In genomic region chr11:118223576-118223975, GRCh38 we compare ENCODE assay signal across 16 cellular contexts. TPM values are rescaled to one million over a fixed set of nuclear protein-coding genes. Genes with fewer than 3 reads are reported as not detected.
A peak's percentile ranks its signal among the peaks of the same experiment; 100 is the strongest.
DNase-seq lines count a peak whose midpoint lies in the region; ATAC-seq and TF ChIP-seq lines count a peak whose summit lies in the region.
"Had no signal": no experiment of that assay in that cellular context is flagged by ENCODE, and none has a peak within 500 bp of the region (broad histone marks: within the 10 kb centered on the region; RNA-seq: fewer than 3 reads in every experiment).

No MANE protein-coding gene starts in this region.

- peak overlapping the region; percentile 20 for H3K4me3 ChIP-seq in vagina

- H3K27ac Mint-ChIP-seq in activated naive CD4-positive, alpha-beta T cell treated with anti-CD3 and anti-CD28 coated beads, Interleukin-2, amount 50 U/mL, for 24 hours: peak overlapping the region; percentile 95
- H3K27ac Mint-ChIP-seq in activated naive CD8-positive, alpha-beta T cell: no peak overlapping the region
- H3K27ac Mint-ChIP-seq in natural killer cell treated with Interleukin-12 subunit alpha and Interleukin-12 subunit beta and Interleukin-15 and Interleukin-18, amount 100 ng/mL, for 72 hours: peak overlapping the region; percentile 67 to 78
- H3K27ac Mint-ChIP-seq: nephron had no signal

- no peak overlapping the region for H3K27ac ChIP-seq in vagina

- POLR2A ChIA-PET in HEK293T (lab: Yijun Ruan, JAX): no interaction called here

- H3K36me3 Mint-ChIP-seq in activated naive CD4-positive, alpha-beta T cell treated with anti-CD3 and anti-CD28 coated beads, Interleukin-2, amount 50 U/mL, for 24 hours: peaks cover 38% of the 10 kb centered on the region
- peaks cover 51% of the 10 kb centered on the region for H3K36me3 Mint-ChIP-seq in activated naive CD8-positive, alpha-beta T cell
- H3K36me3 Mint-ChIP-seq in natural killer cell treated with Interleukin-12 subunit alpha and Interleukin-12 subunit beta and Interleukin-15 and Interleukin-18, amount 100 ng/mL, for 72 hours: peaks cover 6% of the 10 kb centered on the region

- no peak for TF ChIP-seq CTCF in vagina (IDR thresholded peaks at IDR 0.05)

- CTCF ChIA-PET in HEK293T (lab: Yijun Ruan, JAX): no interaction called here

- H3K4me1 Mint-ChIP-seq in activated naive CD4-positive, alpha-beta T cell treated with anti-CD3 and anti-CD28 coated beads, Interleukin-2, amount 50 U/mL, for 24 hours: peaks cover 64% of the 10 kb centered on the region
- peaks cover 84% of the 10 kb centered on the region for H3K4me1 Mint-ChIP-seq in activated naive CD8-positive, alpha-beta T cell (ENCODE audit: low read depth)
- peaks cover 36 to 63% of the 10 kb centered on the region in 2 donors for H3K4me1 Mint-ChIP-seq in natural killer cell treated with Interleukin-12 subunit alpha and Interleukin-12 subunit beta and Interleukin-15 and Interleukin-18, amount 100 ng/mL, for 72 hours (ENCODE audit: low read depth in 2 of 2)
- H3K4me1 Mint-ChIP-seq: nephron had no signal

- no peak for TF ChIP-seq POLR2A in vagina (IDR thresholded peaks at IDR 0.05)

- intact Hi-C loops in vagina (cut with DNase I): no loop called here

- no peaks in the 10 kb centered on the region for H3K9me3 ChIP-seq in vagina
- H3K9me3 ChIP-seq: heart right ventricle had no signal

- no peaks in the 10 kb centered on the region for H3K36me3 ChIP-seq in vagina

- H3K27me3 Mint-ChIP-seq in activated naive CD4-positive, alpha-beta T cell treated with anti-CD3 and anti-CD28 coated beads, Interleukin-2, amount 50 U/mL, for 24 hours: no peaks in the 10 kb centered on the region
- no peaks in the 10 kb centered on the region for H3K27me3 Mint-ChIP-seq in activated naive CD8-positive, alpha-beta T cell
- peaks cover 0 to 17% of the 10 kb centered on the region in 2 donors for H3K27me3 Mint-ChIP-seq in natural killer cell treated with Interleukin-12 subunit alpha and Interleukin-12 subunit beta and Interleukin-15 and Interleukin-18, amount 100 ng/mL, for 72 hours

- H3K4me3 Mint-ChIP-seq in activated naive CD4-positive, alpha-beta T cell treated with anti-CD3 and anti-CD28 coated beads, Interleukin-2, amount 50 U/mL, for 24 hours: peak overlapping the region; percentile 86
- peak overlapping the region; percentile 98 for H3K4me3 Mint-ChIP-seq in activated naive CD8-positive, alpha-beta T cell
- peak overlapping the region; percentile 76 for H3K4me3 Mint-ChIP-seq in natural killer cell treated with Interleukin-12 subunit alpha and Interleukin-12 subunit beta and Interleukin-15 and Interleukin-18, amount 100 ng/mL, for 72 hours
- H3K4me3 Mint-ChIP-seq: nephron had no signal

- H3K9me3 Mint-ChIP-seq in activated naive CD4-positive, alpha-beta T cell treated with anti-CD3 and anti-CD28 coated beads, Interleukin-2, amount 50 U/mL, for 24 hours: no peaks in the 10 kb centered on the region
- H3K9me3 Mint-ChIP-seq in activated naive CD8-positive, alpha-beta T cell (ENCODE audit: low read depth): peaks cover 7% of the 10 kb centered on the region
- no peaks in the 10 kb centered on the region for H3K9me3 Mint-ChIP-seq in natural killer cell treated with Interleukin-12 subunit alpha and Interleukin-12 subunit beta and Interleukin-15 and Interleukin-18, amount 100 ng/mL, for 72 hours
- H3K9me3 Mint-ChIP-seq: nephron had no signal

- ATAC-seq in natural killer cell treated with Interleukin-12 subunit alpha and Interleukin-12 subunit beta and Interleukin-15 and Interleukin-18, amount 100 ng/mL, for 72 hours: no peak
- no peak for ATAC-seq in HG02759 (IDR thresholded peaks at IDR 0.05; ENCODE audit: unreplicated experiment)
- ATAC-seq: heart right ventricle had no signal

- peaks cover 8% of the 10 kb centered on the region for H3K4me1 ChIP-seq in vagina

- H3K27me3 ChIP-seq in vagina: no peaks in the 10 kb centered on the region

- DNase-seq in activated naive CD4-positive, alpha-beta T cell (lab: John Stamatoyannopoulos, UW): no peak
- no peak for DNase-seq in natural killer cell treated with Interleukin-12 subunit alpha and Interleukin-12 subunit beta and Interleukin-15 and Interleukin-18, amount 100 ng/mL, for 72 hours (ENCODE audit: low spot score)
- DNase-seq in vagina (ENCODE audit: extremely low spot score in 2 of 2) (no peak), HEK293T (ENCODE audit: extremely low spot score) (no peak), HCEC 1CT (no peak)
- DNase-seq: activated CD4-positive, CD25-positive, alpha-beta regulatory T cell; H7; heart right ventricle; NCI-H187; NCI-H526 had no signal

TF ChIP-seq in HEK293T, 16 proteins besides CTCF, POLR2A, EP300 and RAD21:
- TF ChIP-seq LEF1 (IDR thresholded peaks at IDR 0.05; ENCODE audit: borderline replicate concordance): no peak
- TF ChIP-seq ELF4 (IDR thresholded peaks at IDR 0.05): no peak
- TF ChIP-seq SUZ12 (IDR thresholded peaks at IDR 0.05): no peak
- TF ChIP-seq, protein P1, sequence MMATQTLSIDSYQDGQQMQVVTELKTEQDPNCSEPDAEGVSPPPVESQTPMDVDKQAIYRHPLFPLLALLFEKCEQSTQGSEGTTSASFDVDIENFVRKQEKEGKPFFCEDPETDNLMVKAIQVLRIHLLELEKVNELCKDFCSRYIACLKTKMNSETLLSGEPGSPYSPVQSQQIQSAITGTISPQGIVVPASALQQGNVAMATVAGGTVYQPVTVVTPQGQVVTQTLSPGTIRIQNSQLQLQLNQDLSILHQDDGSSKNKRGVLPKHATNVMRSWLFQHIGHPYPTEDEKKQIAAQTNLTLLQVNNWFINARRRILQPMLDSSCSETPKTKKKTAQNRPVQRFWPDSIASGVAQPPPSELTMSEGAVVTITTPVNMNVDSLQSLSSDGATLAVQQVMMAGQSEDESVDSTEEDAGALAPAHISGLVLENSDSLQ (IDR thresholded peaks at IDR 0.05): no peak
- TF ChIP-seq SP1 (IDR thresholded peaks at IDR 0.05): no peak
- TF ChIP-seq NFRKB (IDR thresholded peaks at IDR 0.05): no peak
TF ChIP-seq in HEK293T: peak in this region for 0.

RNA-seq across cellular contexts. Expression of gene JAML, which starts 1.2 kb away (rescaled TPM):
- total RNA-seq in natural killer cell treated with Interleukin-12 subunit alpha and Interleukin-12 subunit beta and Interleukin-15 and Interleukin-18, amount 100 ng/mL, for 72 hours: 1 to 10 TPM; 1.4 to 8.5 TPM
- total RNA-seq in vagina: 17.2 TPM
- total RNA-seq: epithelial cell of proximal tubule, H7, LHCN-M2 had no signal

RNA-seq across cellular contexts. Expression of gene MPZL3, which starts 28.6 kb away (rescaled TPM):
- total RNA-seq in natural killer cell treated with Interleukin-12 subunit alpha and Interleukin-12 subunit beta and Interleukin-15 and Interleukin-18, amount 100 ng/mL, for 72 hours: 10 to 100 TPM; 10.8 to 12.8 TPM
- total RNA-seq in vagina: 9.1 TPM
- total RNA-seq: LHCN-M2 had no signal

RNA-seq across cellular contexts. Expression of gene MPZL2, which starts 40.5 kb away (rescaled TPM):
- total RNA-seq in natural killer cell treated with Interleukin-12 subunit alpha and Interleukin-12 subunit beta and Interleukin-15 and Interleukin-18, amount 100 ng/mL, for 72 hours: under 1 TPM in 1 of 2 donors, not detected in 1; 0.45 TPM
- total RNA-seq in vagina: 165 TPM
- total RNA-seq: LHCN-M2 had no signal

RNA-seq across cellular contexts. Expression of gene SCN2B, which starts 47.1 kb away (rescaled TPM):
- total RNA-seq in natural killer cell treated with Interleukin-12 subunit alpha and Interleukin-12 subunit beta and Interleukin-15 and Interleukin-18, amount 100 ng/mL, for 72 hours: not detected
- total RNA-seq in vagina: 0.49 TPM
- total RNA-seq: LHCN-M2 had no signal

Comparison
In these comparisons a context has a peak if more than half of its experiments do, and no peak if none do; other contexts are left out.
1. RNA of gene MPZL2, which starts 40.5 kb away (total RNA-seq): 165 TPM in vagina (single experiment); 0.45 TPM in natural killer cell treated with Interleukin-12 subunit alpha and Interleukin-12 subunit beta and Interleukin-15 and Interleukin-18, amount 100 ng/mL, for 72 hours; every median in the first group is over 100 times any median in the second.
2. Peak in every context shown above with its lines, with median percentiles within 50 percentile points of each other: H3K4me3 Mint-ChIP-seq.